ENCODE assay signal across 1 cellular context in genomic region chr3:125123906-125124305, GRCh38.
TF ChIP-seq lines count a peak whose summit lies in the region.

No MANE protein-coding gene starts in this region.

TF ChIP-seq in SK-N-SH treated with all-trans-retinoic acid at 6 μM for 48 hours, 23 proteins besides CTCF, POLR2A, EP300 and RAD21 (continued from another document):
- TF ChIP-seq TCF4 (CRISPR knock-in tag; IDR thresholded peaks at IDR 0.05; ENCODE audit: borderline replicate concordance) = peak; percentile 59; the same call in 1 of the 2 replicates
- no peak for TF ChIP-seq ZNF8 (CRISPR knock-in tag; IDR thresholded peaks at IDR 0.05)
- no peak for TF ChIP-seq PPARA (CRISPR knock-in tag; IDR thresholded peaks at IDR 0.05; ENCODE audit: borderline replicate concordance)
- TF ChIP-seq ZC3H10 (CRISPR knock-in tag; IDR thresholded peaks at IDR 0.05) = no peak
- 0 out of 2 replicates have a peak, but pooled peaks have one; percentile 3 for TF ChIP-seq ISL1 (CRISPR knock-in tag; IDR thresholded peaks at IDR 0.05)
- no peak for TF ChIP-seq ZNF565 (CRISPR knock-in tag; conservative IDR thresholded peaks at IDR 0.05; ENCODE audit: low read depth)
- peak; percentile 60; the same call in 1 of the 2 replicates for TF ChIP-seq TSHZ2 (CRISPR knock-in tag; IDR thresholded peaks at IDR 0.05)
